Comparison of ENCODE assay signal across 8 cellular contexts in genomic region chr12:57864811-57865751, GRCh38.
DNase-seq lines count a peak whose midpoint lies in the region; ATAC-seq and TF ChIP-seq lines count a peak whose summit lies in the region.

No MANE protein-coding gene starts in this region.

- H3K4me1 ChIP-seq in mucosa of stomach (ENCODE audit: control insufficient read depth, insufficient read depth, low read length): peaks cover 14% of the 10 kb centered on the region

- TF ChIP-seq POLR2A in erythroblast (IDR thresholded peaks at IDR 0.05; ENCODE audit: low read length): no peak

- peak overlapping the region; percentile 76 for H3K9ac ChIP-seq in mucosa of stomach (ENCODE audit: low read length)

- no peaks in the 10 kb centered on the region for H3K36me3 ChIP-seq in mucosa of stomach (ENCODE audit: control insufficient read depth, insufficient read depth, low read length)

- H3K27me3 ChIP-seq in mucosa of stomach (ENCODE audit: control insufficient read depth, insufficient read depth, low read length): peaks cover 8% of the 10 kb centered on the region

- H3K27ac Mint-ChIP-seq in stimulated activated naive CD8-positive, alpha-beta T cell treated with anti-CD3 and anti-CD28 coated beads, Interleukin-15, amount 100 ng/mL, for 72 hours: peak overlapping the region; percentile 94 to 96

- H3K4me3 Mint-ChIP-seq in stimulated activated naive CD8-positive, alpha-beta T cell treated with anti-CD3 and anti-CD28 coated beads, Interleukin-15, amount 100 ng/mL, for 72 hours: peak overlapping the region; percentile 77 to 89

- peaks cover 5% of the 10 kb centered on the region for H3K4me1 Mint-ChIP-seq in stimulated activated naive CD8-positive, alpha-beta T cell treated with anti-CD3 and anti-CD28 coated beads, Interleukin-15, amount 100 ng/mL, for 72 hours

- DNase-seq in GM10248 (ENCODE audit: extremely low spot score) (peak; percentile 69), HEK293T (ENCODE audit: extremely low spot score) (peak; percentile 69), NCI-H226 (peak; percentile 87), activated T-cell treated with anti-CD3 and anti-CD28 coated beads for 4 hours (peak; percentile 60), erythroblast (lab: John Stamatoyannopoulos, UW) (peak; percentile 52 to 63)
- DNase-seq in stimulated activated naive CD8-positive, alpha-beta T cell treated with anti-CD3 and anti-CD28 coated beads, Interleukin-15, amount 100 ng/mL, for 72 hours: peak; percentile 60 to 71
- DNase-seq in NK-92 treated with Interleukin-12 subunit alpha and Interleukin-12 subunit beta, amount 100 ng/mL, for 24 hours (lab: John Stamatoyannopoulos, UW): no peak

- H3K9me3 Mint-ChIP-seq in stimulated activated naive CD8-positive, alpha-beta T cell treated with anti-CD3 and anti-CD28 coated beads, Interleukin-15, amount 100 ng/mL, for 72 hours: no peaks in the 10 kb centered on the region

- H3K27me3 Mint-ChIP-seq in stimulated activated naive CD8-positive, alpha-beta T cell treated with anti-CD3 and anti-CD28 coated beads, Interleukin-15, amount 100 ng/mL, for 72 hours: peaks cover 30% of the 10 kb centered on the region

- peak; percentile 90 for ATAC-seq in stimulated activated naive CD8-positive, alpha-beta T cell treated with anti-CD3 and anti-CD28 coated beads, Interleukin-15, amount 100 ng/mL, for 72 hours

- no peak overlapping the region for H3K4me3 ChIP-seq in mucosa of stomach (ENCODE audit: low read length)

- POLR2A ChIA-PET in GM10248 (lab: Yijun Ruan, JAX): no interaction called here
- POLR2A ChIA-PET in HEK293T (lab: Yijun Ruan, JAX): interaction anchor here (0.7 to 2.1 kb wide), 12 partner anchors 11 to 78 kb away, joined by 3 to 32 read pairs (median 4); partner anchors contain the start of gene CTDSP2

- H3K9me3 ChIP-seq in mucosa of stomach (ENCODE audit: control insufficient read depth, low read length): no peaks in the 10 kb centered on the region

- CTCF ChIA-PET in GM10248 (lab: Yijun Ruan, JAX): interaction anchor here (0.8 to 3.7 kb wide), 11 partner anchors 11 to 232 kb away, joined by 3 to 18 read pairs (median 4); partner anchors contain the start of genes B4GALNT1 and CTDSP2
- CTCF ChIA-PET in HEK293T (lab: Yijun Ruan, JAX): interaction anchor here (1.4 to 1.7 kb wide), 2 partner anchors 27 to 40 kb away, joined by 3 to 6 read pairs; no protein-coding TSS in a partner anchor

- TF ChIP-seq CTCF in GM10248 (IDR thresholded peaks at IDR 0.05; ENCODE audit: control extremely low read depth, extremely low read depth, low read depth, missing control alignments): no peak

TF ChIP-seq in HEK293T, 16 proteins besides CTCF, POLR2A, EP300 and RAD21:
- peak; percentile 57 for TF ChIP-seq L3MBTL2 (conservative IDR thresholded peaks at IDR 0.05)
- TF ChIP-seq ELF4 (IDR thresholded peaks at IDR 0.05): no peak
